ENCODE assay signal across 9 cellular contexts in the genomic region with DNA sequence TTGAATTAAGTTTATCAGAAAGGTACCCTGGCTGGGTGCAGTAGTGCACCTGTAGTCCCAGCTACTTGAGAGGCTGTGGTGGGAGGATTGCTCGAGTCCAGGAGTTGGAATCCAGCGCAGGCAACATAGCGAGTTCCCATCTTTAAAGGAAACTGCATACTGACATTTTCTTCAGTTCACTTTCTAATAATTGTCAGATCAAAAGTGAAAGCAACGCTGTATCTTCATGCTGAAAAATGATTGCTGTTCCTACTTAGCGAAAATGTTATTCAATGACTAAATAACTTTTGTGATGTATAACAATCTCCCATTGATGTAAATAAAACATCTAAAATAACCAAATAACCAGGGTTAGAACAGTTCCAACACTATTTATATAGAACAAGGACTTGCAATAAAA. TPM values are rescaled to one million over a fixed set of nuclear protein-coding genes. Genes with fewer than 3 reads are reported as not detected.
DNase-seq lines count a peak whose midpoint lies in the region; ATAC-seq and TF ChIP-seq lines count a peak whose summit lies in the region.
"Had no signal": no experiment of that assay in that cellular context is flagged by ENCODE, and none has a peak within 500 bp of the region (broad histone marks: within the 10 kb centered on the region; RNA-seq: fewer than 3 reads in every experiment).

No MANE protein-coding gene starts in this region.

- H3K36me3 ChIP-seq in subcutaneous abdominal adipose tissue (ENCODE audit: control insufficient read depth in 5 of 5, insufficient read depth in 5 of 5, low read length in 5 of 5) = peaks cover 0 to 2% (median 0%) of the 10 kb centered on the region in 5 donors

- DNase-seq in activated CD4-positive, alpha-beta T cell treated with anti-CD3 and anti-CD28 coated beads, Interleukin-2, amount 10 ng/mL, durations not matched to agents 7 days and 5 days = no peak
- DNase-seq in activated CD4-positive, alpha-beta T cell treated with anti-CD3 and anti-CD28 coated beads for 48 hours = no peak
- no peak for DNase-seq in activated CD8-positive, alpha-beta T cell treated with anti-CD3 and anti-CD28 coated beads for 36 hours
- DNase-seq in effector CD4-positive, alpha-beta T cell = no peak
- DNase-seq in activated CD4-positive, alpha-beta T cell treated with anti-CD3 and anti-CD28 coated beads, Interleukin-2, amount 50 U/mL, for 48 hours = no peak
- DNase-seq in activated CD4-positive, alpha-beta T cell treated with anti-CD3 and anti-CD28 coated beads, Interleukin-2, amount 50 U/mL, for 1 hour = no peak
- DNase-seq: AML-193 had no signal

- no peaks in the 10 kb centered on the region for H3K9me3 Mint-ChIP-seq in activated CD4-positive, alpha-beta T cell treated with anti-CD3 and anti-CD28 coated beads, Interleukin-2, amount 10 ng/mL, durations not matched to agents 7 days and 5 days
- no peaks in the 10 kb centered on the region for H3K9me3 Mint-ChIP-seq in activated CD8-positive, alpha-beta T cell treated with anti-CD3 and anti-CD28 coated beads for 36 hours

- CTCF ChIA-PET in activated CD4-positive, alpha-beta T cell treated with anti-CD3 and anti-CD28 coated beads, Interleukin-2, amount 10 ng/mL, durations not matched to agents 7 days and 5 days (lab: Charles Lee) = no interaction called here
- CTCF ChIA-PET in activated CD8-positive, alpha-beta T cell treated with anti-CD3 and anti-CD28 coated beads for 36 hours (lab: Charles Lee) = no interaction called here

- peak overlapping the region in 4 of 5 donors; percentile 67 to 97 (median 96) for H3K9ac ChIP-seq in subcutaneous abdominal adipose tissue (ENCODE audit: low read length in 5 of 5)

- peak overlapping the region; percentile 97 for H3K27ac ChIP-seq in subcutaneous abdominal adipose tissue (ENCODE audit: low read depth, low read length)

- no peak for TF ChIP-seq CTCF in activated CD8-positive, alpha-beta T cell treated with anti-CD3 and anti-CD28 coated beads for 36 hours (IDR thresholded peaks at IDR 0.05)

- ATAC-seq in activated CD8-positive, alpha-beta T cell treated with anti-CD3 and anti-CD28 coated beads for 36 hours = no peak

- H3K4me1 Mint-ChIP-seq in activated CD4-positive, alpha-beta T cell treated with anti-CD3 and anti-CD28 coated beads, Interleukin-2, amount 10 ng/mL, durations not matched to agents 7 days and 5 days = peaks cover 42% of the 10 kb centered on the region
- H3K4me1 Mint-ChIP-seq in activated CD8-positive, alpha-beta T cell treated with anti-CD3 and anti-CD28 coated beads for 36 hours (ENCODE audit: low read depth) = peaks cover 29% of the 10 kb centered on the region

- H3K27ac Mint-ChIP-seq in activated CD4-positive, alpha-beta T cell treated with anti-CD3 and anti-CD28 coated beads, Interleukin-2, amount 10 ng/mL, durations not matched to agents 7 days and 5 days = peak overlapping the region; percentile 96
- peak overlapping the region; percentile 84 for H3K27ac Mint-ChIP-seq in activated CD8-positive, alpha-beta T cell treated with anti-CD3 and anti-CD28 coated beads for 36 hours

- POLR2A ChIA-PET in activated CD4-positive, alpha-beta T cell treated with anti-CD3 and anti-CD28 coated beads, Interleukin-2, amount 10 ng/mL, durations not matched to agents 7 days and 5 days (lab: Charles Lee) = interaction anchor here (0.7 kb wide), 1 partner anchor 12 kb away, joined by 3 read pairs; no protein-coding TSS in a partner anchor
- POLR2A ChIA-PET in activated CD8-positive, alpha-beta T cell treated with anti-CD3 and anti-CD28 coated beads for 36 hours (lab: Charles Lee) = interaction anchor here (1.0 to 4.6 kb wide), 3 partner anchors 13 to 91 kb away, joined by 3 to 45 read pairs (median 3); a partner anchor contains a TSS

- peaks cover 26% of the 10 kb centered on the region for H3K36me3 Mint-ChIP-seq in activated CD4-positive, alpha-beta T cell treated with anti-CD3 and anti-CD28 coated beads, Interleukin-2, amount 10 ng/mL, durations not matched to agents 7 days and 5 days (ENCODE audit: low read depth)
- peaks cover 20% of the 10 kb centered on the region for H3K36me3 Mint-ChIP-seq in activated CD8-positive, alpha-beta T cell treated with anti-CD3 and anti-CD28 coated beads for 36 hours (ENCODE audit: low read depth)

- peak overlapping the region; percentile 90 for H3K4me3 Mint-ChIP-seq in activated CD4-positive, alpha-beta T cell treated with anti-CD3 and anti-CD28 coated beads, Interleukin-2, amount 10 ng/mL, durations not matched to agents 7 days and 5 days
- peak overlapping the region; percentile 92 for H3K4me3 Mint-ChIP-seq in activated CD8-positive, alpha-beta T cell treated with anti-CD3 and anti-CD28 coated beads for 36 hours

- no peaks in the 10 kb centered on the region for H3K27me3 ChIP-seq in subcutaneous abdominal adipose tissue (ENCODE audit: control insufficient read depth in 5 of 5, insufficient read depth in 4 of 5, low read length in 5 of 5)

- H3K9me3 ChIP-seq in iPS-18c (ENCODE audit: control insufficient read depth, insufficient read depth, low read length) = peaks cover 2% of the 10 kb centered on the region
- no peaks in the 10 kb centered on the region for H3K9me3 ChIP-seq in subcutaneous abdominal adipose tissue (ENCODE audit: control insufficient read depth in 5 of 5, low read length in 5 of 5)

- H3K27me3 Mint-ChIP-seq in activated CD4-positive, alpha-beta T cell treated with anti-CD3 and anti-CD28 coated beads, Interleukin-2, amount 10 ng/mL, durations not matched to agents 7 days and 5 days = no peaks in the 10 kb centered on the region
- H3K27me3 Mint-ChIP-seq in activated CD8-positive, alpha-beta T cell treated with anti-CD3 and anti-CD28 coated beads for 36 hours = no peaks in the 10 kb centered on the region

- intact Hi-C loops in activated CD8-positive, alpha-beta T cell treated with anti-CD3 and anti-CD28 coated beads for 36 hours (cut with micrococcal nuclease) = no loop called here

- H3K4me1 ChIP-seq in subcutaneous abdominal adipose tissue (ENCODE audit: control insufficient read depth in 5 of 5, insufficient read depth in 5 of 5, low read length in 5 of 5) = peaks cover 0 to 27% (median 24%) of the 10 kb centered on the region in 5 donors

- H3K4me3 ChIP-seq in iPS-18c (ENCODE audit: insufficient read depth, low read depth, low read length) (peak overlapping the region; percentile 40; the same call in 1 of the 2 replicates), subcutaneous abdominal adipose tissue (ENCODE audit: low read depth in 1 of 5, low read length in 5 of 5) (peak overlapping the region; percentile 36 to 93 (median 88))

RNA-seq across cellular contexts. Expression of a gene that starts 1.7 kb away (rescaled TPM):
- 10 to 100 TPM; 34.9 to 37.3 TPM for total RNA-seq in activated CD4-positive, alpha-beta T cell treated with anti-CD3 and anti-CD28 coated beads, Interleukin-2, amount 10 ng/mL, durations not matched to agents 7 days and 5 days
- 10 to 100 TPM; 21.1 to 21.2 TPM for total RNA-seq in activated CD8-positive, alpha-beta T cell treated with anti-CD3 and anti-CD28 coated beads for 36 hours

RNA-seq across cellular contexts. Expression of a gene that starts 30.1 kb away (rescaled TPM):
- 10 to 100 TPM; 59.9 to 74.6 TPM for total RNA-seq in activated CD4-positive, alpha-beta T cell treated with anti-CD3 and anti-CD28 coated beads, Interleukin-2, amount 10 ng/mL, durations not matched to agents 7 days and 5 days
- total RNA-seq in activated CD8-positive, alpha-beta T cell treated with anti-CD3 and anti-CD28 coated beads for 36 hours = 10 to 100 TPM; 75.7 to 75.8 TPM

RNA-seq across cellular contexts. Expression of a gene that starts 33.4 kb away (rescaled TPM):
- 10 to 100 TPM; 86.2 to 93.9 TPM for total RNA-seq in activated CD4-positive, alpha-beta T cell treated with anti-CD3 and anti-CD28 coated beads, Interleukin-2, amount 10 ng/mL, durations not matched to agents 7 days and 5 days
- total RNA-seq in activated CD8-positive, alpha-beta T cell treated with anti-CD3 and anti-CD28 coated beads for 36 hours = 100 to 1,000 TPM in 1 of 2 experiments, 10 to 100 TPM in 1; 97.3 to 102 TPM
